In the genomic region with DNA sequence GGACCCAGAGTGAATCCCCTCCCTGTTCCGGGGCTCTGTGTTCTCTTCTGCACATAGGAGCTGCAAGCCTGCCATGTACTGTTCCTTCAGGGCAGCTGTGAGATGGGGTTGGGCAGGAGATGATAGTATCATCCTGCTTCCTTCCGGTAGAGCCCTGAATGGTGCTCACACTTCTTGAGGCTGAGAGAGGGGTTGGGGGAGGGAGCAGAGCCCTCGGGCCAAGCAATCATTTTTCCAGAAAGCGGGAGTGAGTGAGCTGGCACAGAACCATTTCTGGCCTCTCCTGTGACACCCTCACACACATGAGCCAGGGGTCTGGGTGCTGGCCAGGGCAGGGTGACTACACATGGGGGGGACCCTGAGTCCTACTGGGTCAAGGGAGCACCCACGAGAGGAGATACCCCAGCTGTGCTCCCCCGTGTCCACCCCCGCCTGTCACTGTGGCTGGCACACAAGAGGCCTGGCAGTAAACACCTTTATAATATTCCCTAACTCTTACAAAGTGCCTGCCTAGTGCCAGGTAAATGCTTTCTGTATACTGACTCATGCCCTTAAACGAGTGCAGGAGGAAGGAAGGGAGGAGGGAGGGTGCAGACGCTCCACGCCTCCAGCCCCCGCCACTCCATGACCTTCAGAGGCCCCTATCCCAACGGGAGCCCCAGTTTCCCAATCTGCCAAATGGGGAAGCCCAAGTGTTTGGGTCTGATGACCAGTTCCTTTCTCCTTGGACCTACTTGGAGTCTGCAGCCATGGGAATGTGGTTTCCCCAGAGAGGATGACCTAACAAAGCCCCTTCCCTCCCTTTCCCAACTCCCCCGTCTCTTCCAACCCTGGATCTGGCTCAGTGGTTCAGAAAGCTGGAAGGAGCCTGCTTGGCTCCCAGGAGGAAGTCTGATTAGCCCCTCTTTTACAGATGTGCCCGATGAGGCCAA, we compare ENCODE assay signal across 8 cellular contexts. TPM values are rescaled to one million over a fixed set of nuclear protein-coding genes. Genes with fewer than 3 reads are reported as not detected.
DNase-seq lines count a peak whose midpoint lies in the region; ATAC-seq and TF ChIP-seq lines count a peak whose summit lies in the region.

No MANE protein-coding gene starts in this region.

- no peaks in the 10 kb centered on the region for H3K79me2 ChIP-seq in SK-N-SH (ENCODE audit: insufficient read depth)

- ATAC-seq in CD8-positive, alpha-beta T cell, result peak; percentile 21
- ATAC-seq in GM21737 (IDR thresholded peaks at IDR 0.05; ENCODE audit: unreplicated experiment) (peak; percentile 33), GM21825 (IDR thresholded peaks at IDR 0.05; ENCODE audit: unreplicated experiment) (no peak)
- peak; percentile 48 to 66 for ATAC-seq in natural killer cell treated with Interleukin-12 subunit alpha and Interleukin-12 subunit beta and Interleukin-15 and Interleukin-18, amount 100 ng/mL, for 72 hours

- peaks cover 89% of the 10 kb centered on the region for H3K4me1 Mint-ChIP-seq in CD8-positive, alpha-beta T cell (ENCODE audit: low read depth)
- peaks cover 66 to 78% of the 10 kb centered on the region in 2 donors for H3K4me1 Mint-ChIP-seq in natural killer cell treated with Interleukin-12 subunit alpha and Interleukin-12 subunit beta and Interleukin-15 and Interleukin-18, amount 100 ng/mL, for 72 hours (ENCODE audit: low read depth in 2 of 2)

- POLR2A ChIA-PET in CD8-positive, alpha-beta T cell (lab: Charles Lee), result interaction anchor here (0.8 to 16.8 kb wide), 18 partner anchors 8 to 220 kb away, joined by 3 to 535 read pairs (median 6); a partner anchor contains a TSS
- POLR2A ChIA-PET in SK-N-SH (lab: Yijun Ruan, JAX), result no interaction called here

- H3K4me2 ChIP-seq in SK-N-SH, result no peak overlapping the region

- H4K20me1 ChIP-seq in SK-N-SH (ENCODE audit: insufficient read depth), result no peaks in the 10 kb centered on the region

- peaks cover 43% of the 10 kb centered on the region for H3K36me3 ChIP-seq in CD8-positive, alpha-beta T cell (ENCODE audit: insufficient read depth, low read length)
- no peaks in the 10 kb centered on the region for H3K36me3 ChIP-seq in SK-N-SH (replicated peaks in 1 of 2; ENCODE audit: control insufficient read depth in 1 of 2, insufficient read depth in 2 of 2, low read length in 1 of 2)
- no peaks in the 10 kb centered on the region for H3K36me3 ChIP-seq in colonic mucosa

- peak overlapping the region; percentile 22; the same call in 1 of the 2 replicates for H2AFZ ChIP-seq in SK-N-SH (ENCODE audit: low read depth)

- H3K9me2 ChIP-seq in SK-N-SH, result no peaks in the 10 kb centered on the region

- no peaks in the 10 kb centered on the region for H3K27me3 Mint-ChIP-seq in CD8-positive, alpha-beta T cell (ENCODE audit: low read depth)
- no peaks in the 10 kb centered on the region for H3K27me3 Mint-ChIP-seq in natural killer cell treated with Interleukin-12 subunit alpha and Interleukin-12 subunit beta and Interleukin-15 and Interleukin-18, amount 100 ng/mL, for 72 hours

- no peak for TF ChIP-seq CTCF in CD8-positive, alpha-beta T cell (IDR thresholded peaks at IDR 0.05)
- TF ChIP-seq CTCF in SK-N-SH (IDR thresholded peaks at IDR 0.05) (no peak), colonic mucosa (IDR thresholded peaks at IDR 0.05) (no peak)

- H3F3A ChIP-seq in SK-N-SH (replicated peaks; ENCODE audit: insufficient read depth), result no peaks in the 10 kb centered on the region

- CTCF ChIA-PET in CD8-positive, alpha-beta T cell (lab: Charles Lee), result interaction anchor here (1.0 to 5.2 kb wide), 11 partner anchors 8 to 281 kb away, joined by 3 to 67 read pairs (median 6); a partner anchor contains a TSS
- CTCF ChIA-PET in SK-N-SH (lab: Yijun Ruan, JAX), result interaction anchor here (1.0 to 1.4 kb wide), 4 partner anchors 12 to 33 kb away, joined by 3 to 7 read pairs (median 3); no protein-coding TSS in a partner anchor

- 74% methylated on average over 11 of the region's 14 CpGs for WGBS in SK-N-SH (ENCODE audit: low lambda C conversion rate)

- peaks cover 95% of the 10 kb centered on the region for H3K4me1 ChIP-seq in CD8-positive, alpha-beta T cell (ENCODE audit: insufficient read depth, low read length)
- H3K4me1 ChIP-seq in SK-N-SH (ENCODE audit: control insufficient read depth in 1 of 2, insufficient read depth in 2 of 2, low read depth in 1 of 2, low read length in 1 of 2) (peaks cover 0 to 18% of the 10 kb centered on the region in 2 experiments; a peak in 1 of 4 replicates), colonic mucosa (peaks cover 6% of the 10 kb centered on the region)

- TF ChIP-seq EP300 in SK-N-SH (IDR thresholded peaks at IDR 0.05; ENCODE audit: borderline replicate concordance in 1 of 2, low read depth in 1 of 2, low read length in 1 of 2), result no peak

- peak overlapping the region; percentile 36 for H3K4me3 ChIP-seq in CD8-positive, alpha-beta T cell (ENCODE audit: low read depth, low read length)
- H3K4me3 ChIP-seq in SK-N-SH (ENCODE audit: low read depth in 2 of 2, low read length in 1 of 2) (no peak overlapping the region), colonic mucosa (no peak overlapping the region)

- no peak for TF ChIP-seq RAD21 in SK-N-SH (IDR thresholded peaks at IDR 0.05; ENCODE audit: low read length)

- H3K27ac ChIP-seq in CD8-positive, alpha-beta T cell (ENCODE audit: low read depth, low read length), result peak overlapping the region; percentile 72
- H3K27ac ChIP-seq in SK-N-SH (ENCODE audit: low read depth in 2 of 2, low read length in 1 of 2), result no peak overlapping the region; a peak in 1 of 4 replicates
- peak overlapping the region; percentile 65 for H3K27ac ChIP-seq in colonic mucosa

- intact Hi-C loops in CD8-positive, alpha-beta T cell (cut with DNase I, micrococcal nuclease), result loop anchor here (2.0 kb wide), 2 partner anchors 15 to 23 kb away; a partner anchor contains a TSS
- intact Hi-C loops in colonic mucosa (cut with DNase I), result no loop called here

- H3K9me3 ChIP-seq in CD8-positive, alpha-beta T cell (ENCODE audit: low read length), result no peaks in the 10 kb centered on the region
- H3K9me3 ChIP-seq in SK-N-SH (no peaks in the 10 kb centered on the region), colonic mucosa (no peaks in the 10 kb centered on the region)

- H3K4me3 Mint-ChIP-seq in CD8-positive, alpha-beta T cell, result peak overlapping the region; percentile 83
- peak overlapping the region; percentile 84 for H3K4me3 Mint-ChIP-seq in natural killer cell treated with Interleukin-12 subunit alpha and Interleukin-12 subunit beta and Interleukin-15 and Interleukin-18, amount 100 ng/mL, for 72 hours

- no peak overlapping the region for H3K9ac ChIP-seq in SK-N-SH
- H3K9ac ChIP-seq in colonic mucosa (ENCODE audit: low read depth in 2 of 2, low read length in 2 of 2), result peak overlapping the region; percentile 36 to 37

- H3K27ac Mint-ChIP-seq in CD8-positive, alpha-beta T cell, result peak overlapping the region; percentile 89
- peak overlapping the region; percentile 77 to 82 for H3K27ac Mint-ChIP-seq in natural killer cell treated with Interleukin-12 subunit alpha and Interleukin-12 subunit beta and Interleukin-15 and Interleukin-18, amount 100 ng/mL, for 72 hours

- H3K27me3 ChIP-seq in CD8-positive, alpha-beta T cell (ENCODE audit: insufficient read depth, low read length), result no peaks in the 10 kb centered on the region
- H3K27me3 ChIP-seq in SK-N-SH (ENCODE audit: insufficient read depth) (no peaks in the 10 kb centered on the region), colonic mucosa (no peaks in the 10 kb centered on the region)

- peaks cover 82% of the 10 kb centered on the region for H3K36me3 Mint-ChIP-seq in CD8-positive, alpha-beta T cell
- peaks cover 24% of the 10 kb centered on the region for H3K36me3 Mint-ChIP-seq in natural killer cell treated with Interleukin-12 subunit alpha and Interleukin-12 subunit beta and Interleukin-15 and Interleukin-18, amount 100 ng/mL, for 72 hours

- DNase-seq in CD8-positive, alpha-beta T cell, result peak in 5 of 7 experiments; percentile 38 to 69 (median 58)
- DNase-seq in SK-N-SH (peak; percentile 77), colonic mucosa (no peak), SK-N-DZ (ENCODE audit: low spot score) (no peak), NCI-H187 treated with DMSO at 0.1 percent for 48 hours (lab: John Stamatoyannopoulos, UW) (no peak)
- DNase-seq in natural killer cell treated with Interleukin-12 subunit alpha and Interleukin-12 subunit beta and Interleukin-15 and Interleukin-18, amount 100 ng/mL, for 72 hours (ENCODE audit: low spot score), result no peak

- H3K9me3 Mint-ChIP-seq in CD8-positive, alpha-beta T cell, result no peaks in the 10 kb centered on the region
- H3K9me3 Mint-ChIP-seq in natural killer cell treated with Interleukin-12 subunit alpha and Interleukin-12 subunit beta and Interleukin-15 and Interleukin-18, amount 100 ng/mL, for 72 hours, result no peaks in the 10 kb centered on the region

RNA-seq across cellular contexts. Expression of a gene that starts 15.5 kb away (rescaled TPM):
- 100 to 1,000 TPM; 249 to 269 TPM for total RNA-seq in CD8-positive, alpha-beta T cell
- 0.70 and 0.84 TPM in 2 replicates for polyA plus RNA-seq in SK-N-SH (2012; rRNA removed)
- 0.28 and 0.55 TPM in 2 replicates for polyA plus RNA-seq in SK-N-SH (2012; cell fraction: cytosol; rRNA removed)
- 2.4 and 3.0 TPM in 2 replicates for polyA plus RNA-seq in SK-N-SH (2012; cell fraction: nucleus; rRNA removed)
- 10 to 100 TPM; 26.9 to 44.9 TPM for total RNA-seq in colonic mucosa
- 100 to 1,000 TPM; 332 to 469 TPM for total RNA-seq in natural killer cell treated with Interleukin-12 subunit alpha and Interleukin-12 subunit beta and Interleukin-15 and Interleukin-18, amount 100 ng/mL, for 72 hours
- 3.1 and 3.2 TPM in 2 replicates for polyA plus RNA-seq in SK-N-DZ (2014; cell fraction: cytosol; rRNA removed)
- 1.9 and 7.9 TPM in 2 replicates for polyA plus RNA-seq in SK-N-DZ (2014; cell fraction: nucleus; rRNA removed)

RNA-seq across cellular contexts. Expression of a gene that starts 42.6 kb away (rescaled TPM):
- total RNA-seq in CD8-positive, alpha-beta T cell, result not detected
- not detected in 2 replicates for polyA plus RNA-seq in SK-N-SH (2012; rRNA removed)
- not detected in 2 replicates for polyA plus RNA-seq in SK-N-SH (2012; cell fraction: cytosol; rRNA removed)
- polyA plus RNA-seq in SK-N-SH (2012; cell fraction: nucleus; rRNA removed), result not detected in 2 replicates
- 1 to 10 TPM in 1 of 2 donors, not detected in 1; 2.4 TPM for total RNA-seq in colonic mucosa
- not detected for total RNA-seq in natural killer cell treated with Interleukin-12 subunit alpha and Interleukin-12 subunit beta and Interleukin-15 and Interleukin-18, amount 100 ng/mL, for 72 hours
- not detected in 2 replicates for polyA plus RNA-seq in SK-N-DZ (2014; cell fraction: cytosol; rRNA removed)
- polyA plus RNA-seq in SK-N-DZ (2014; cell fraction: nucleus; rRNA removed), result not detected in 2 replicates

RNA-seq across cellular contexts. Expression of a gene that starts 49.4 kb away (rescaled TPM):
- not detected for total RNA-seq in CD8-positive, alpha-beta T cell
- polyA plus RNA-seq in SK-N-SH (2012; rRNA removed), result not detected in 2 replicates
- polyA plus RNA-seq in SK-N-SH (2012; cell fraction: cytosol; rRNA removed), result not detected in 2 replicates
- polyA plus RNA-seq in SK-N-SH (2012; cell fraction: nucleus; rRNA removed), result not detected in 2 replicates
- total RNA-seq in colonic mucosa, result 10 to 100 TPM in 1 of 2 donors, not detected in 1; 10.3 TPM
- not detected for total RNA-seq in natural killer cell treated with Interleukin-12 subunit alpha and Interleukin-12 subunit beta and Interleukin-15 and Interleukin-18, amount 100 ng/mL, for 72 hours
- not detected in 2 replicates for polyA plus RNA-seq in SK-N-DZ (2014; cell fraction: cytosol; rRNA removed)
- not detected in 2 replicates for polyA plus RNA-seq in SK-N-DZ (2014; cell fraction: nucleus; rRNA removed)

Comparison
In these comparisons a context has a peak if more than half of its experiments do, and no peak if none do; other contexts are left out.
1. DNase-seq: peak in CD8-positive, alpha-beta T cell (5 of 7) and SK-N-SH (single experiment); none in colonic mucosa (single experiment), natural killer cell treated with Interleukin-12 subunit alpha and Interleukin-12 subunit beta and Interleukin-15 and Interleukin-18, amount 100 ng/mL, for 72 hours (single experiment), SK-N-DZ (single experiment) and NCI-H187 treated with DMSO at 0.1 percent for 48 hours (single experiment).
2. H3K27ac ChIP-seq: peak in CD8-positive, alpha-beta T cell (single experiment) and colonic mucosa (single experiment); none in SK-N-SH (0 of 2).
3. RNA of a gene that starts 15.5 kb away (total RNA-seq): 332 to 469 TPM in natural killer cell treated with Interleukin-12 subunit alpha and Interleukin-12 subunit beta and Interleukin-15 and Interleukin-18, amount 100 ng/mL, for 72 hours and 249 to 269 TPM in CD8-positive, alpha-beta T cell; 26.9 to 44.9 TPM in colonic mucosa; every median in the first group is over 4 times any median in the second.